21 cellular contexts compared by ENCODE assay signal in genomic region chr1:32485554-32486255, GRCh38. TPM values are rescaled to one million over a fixed set of nuclear protein-coding genes. Genes with fewer than 3 reads are reported as not detected.
DNase-seq lines count a peak whose midpoint lies in the region; ATAC-seq, FAIRE-seq and TF ChIP-seq lines count a peak whose summit lies in the region.
"Had no signal": no experiment of that assay in that cellular context is flagged by ENCODE, and none has a peak within 500 bp of the region (broad histone marks: within the 10 kb centered on the region; RNA-seq: fewer than 3 reads in every experiment).

No MANE protein-coding gene starts in this region.

- no peak for DNase-seq in right cardiac atrium
- no peak for DNase-seq in left ventricle myocardium superior
- no peak for DNase-seq in H1 (ENCODE audit: low read depth in 1 of 2, low spot score in 2 of 2)
- DNase-seq in mesothelial cell of epicardium (ENCODE audit: low spot score in 2 of 2, unreplicated experiment in 2 of 2), result no peak
- no peak for DNase-seq in effector memory CD4-positive, alpha-beta T cell
- DNase-seq in epidermal melanocyte (ENCODE audit: insufficient read length, low spot score), result no peak
- no peak for DNase-seq in Ammon's horn (ENCODE audit: low spot score)
- DNase-seq: 8988T, Caco-2, DMS53, GDM1, GOT3, KG1, NCI-H1092 treated with DMSO at 0.1 percent for 48 hours, NCI-H1694 treated with DMSO at 0.1 percent for 48 hours, NCI-H446, Right ventricle myocardium superior had no signal

- no peak overlapping the region for H3K23ac ChIP-seq in H1 (ENCODE audit: insufficient read length)

- H2BK120ac ChIP-seq in H1 (replicated peaks; ENCODE audit: low read depth, low read length), result no peak overlapping the region

- H3K36me3 ChIP-seq in H1 (ENCODE audit: control insufficient read depth in 2 of 4, insufficient read depth in 4 of 4, low read length in 3 of 4), result peaks cover 0 to 14% (median 5%) of the 10 kb centered on the region in 4 experiments; a peak in 3 of 8 replicates
- H3K36me3 ChIP-seq in effector memory CD4-positive, alpha-beta T cell (ENCODE audit: control insufficient read depth, insufficient read depth, low read length), result no peaks in the 10 kb centered on the region

- peak overlapping the region; percentile 68 for H3K27ac Mint-ChIP-seq in mesothelial cell of epicardium

- H3K27ac ChIP-seq in right cardiac atrium (ENCODE audit: low read length) (no peak overlapping the region), H1 (ENCODE audit: low read depth, low read length) (no peak overlapping the region)
- no peak overlapping the region for H3K27ac ChIP-seq in effector memory CD4-positive, alpha-beta T cell (ENCODE audit: insufficient read depth, low read length, poor library complexity, severe bottlenecking)
- H3K27ac ChIP-seq: C4-2B had no signal

- no peak for FAIRE-seq in H1 (lab: Jason Lieb, UNC)

- H4K5ac ChIP-seq in H1 (ENCODE audit: insufficient read length, low read depth, low read length), result no peak overlapping the region

- no peaks in the 10 kb centered on the region for H3K23me2 ChIP-seq in H1 (ENCODE audit: low read depth, low read length)

- no peak overlapping the region for H4K8ac ChIP-seq in H1 (ENCODE audit: extremely low read depth, insufficient read depth, low read length)

- H2AK5ac ChIP-seq in H1 (ENCODE audit: low read depth, low read length), result no peak overlapping the region

- TF ChIP-seq CTCF in H1 (IDR thresholded peaks at IDR 0.05; ENCODE audit: control extremely low read depth in 1 of 3, insufficient read depth in 1 of 3, low read depth in 1 of 3, low read length in 3 of 3), result no peak
- TF ChIP-seq CTCF in mesothelial cell of epicardium (IDR thresholded peaks at IDR 0.05; ENCODE audit: unreplicated experiment), result no peak

- no peak for TF ChIP-seq RAD21 in H1 (IDR thresholded peaks at IDR 0.05 in 1 of 2, conservative IDR thresholded peaks at IDR 0.05 in 1 of 2; ENCODE audit: low read depth in 2 of 2, low read length in 2 of 2)

- no peak overlapping the region for H3K9ac ChIP-seq in H1 (replicated peaks in 1 of 4; ENCODE audit: extremely low read depth in 1 of 4, low read depth in 3 of 4, low read length in 3 of 4)

- CTCF ChIA-PET in H1 (lab: Charles Lee; ENCODE audit: partially characterized antibody), result no interaction called here

- no peak overlapping the region for H2BK15ac ChIP-seq in H1 (ENCODE audit: low read length)

- H3K14ac ChIP-seq in H1 (ENCODE audit: insufficient read length), result no peak overlapping the region

- H2BK12ac ChIP-seq in H1 (ENCODE audit: low read depth, low read length), result no peak overlapping the region

- no peak overlapping the region for H4K91ac ChIP-seq in H1 (replicated peaks; ENCODE audit: insufficient read length, low read length)

- no peak overlapping the region for H3K4me2 ChIP-seq in H1 (ENCODE audit: insufficient read depth in 1 of 2, low read depth in 2 of 2, low read length in 2 of 2)

- peaks cover 26% of the 10 kb centered on the region for H3K36me3 Mint-ChIP-seq in mesothelial cell of epicardium

- no peaks in the 10 kb centered on the region for H3K27me3 ChIP-seq in right cardiac atrium (ENCODE audit: control insufficient read depth, insufficient read depth)
- no peaks in the 10 kb centered on the region for H3K27me3 ChIP-seq in H1 (replicated peaks in 1 of 4; ENCODE audit: control insufficient read depth in 3 of 4, extremely low read depth in 1 of 4, insufficient read depth in 3 of 4, low read length in 3 of 4)
- H3K27me3 ChIP-seq in effector memory CD4-positive, alpha-beta T cell (replicated peaks; ENCODE audit: control insufficient read depth, insufficient read depth, low read length, poor library complexity, severe bottlenecking), result no peaks in the 10 kb centered on the region

- no peak for TF ChIP-seq EP300 in H1 (IDR thresholded peaks at IDR 0.05; ENCODE audit: borderline replicate concordance in 1 of 2, low read depth in 2 of 2, low read length in 2 of 2)

- H3K27me3 Mint-ChIP-seq in mesothelial cell of epicardium (ENCODE audit: low read depth), result no peaks in the 10 kb centered on the region

- H3K4me3 ChIP-seq in right cardiac atrium (ENCODE audit: low read length) (no peak overlapping the region), H1 (ENCODE audit: extremely low read depth in 1 of 4, insufficient read depth in 2 of 4, low read depth in 3 of 4, low read length in 4 of 4) (no peak overlapping the region)
- H3K4me3 ChIP-seq in effector memory CD4-positive, alpha-beta T cell (ENCODE audit: insufficient read depth, low read depth, low read length, poor library complexity, severe bottlenecking), result no peak overlapping the region

- TF ChIP-seq POLR2A in H1 (IDR thresholded peaks at IDR 0.05; ENCODE audit: control extremely low read depth in 1 of 2, low read depth in 2 of 2, low read length in 2 of 2), result no peak

- 0 out of 2 replicates have a peak overlapping the region, but pooled peaks have one; percentile 48 for H2BK20ac ChIP-seq in H1 (ENCODE audit: low read length)

- H3K56ac ChIP-seq in H1 (replicated peaks; ENCODE audit: insufficient read length, low read depth, low read length), result no peak overlapping the region

- POLR2A ChIA-PET in H1 (lab: Charles Lee; ENCODE audit: partially characterized antibody), result interaction anchor here (0.9 kb wide), 1 partner anchor 290 kb away, joined by 3 read pairs; no protein-coding TSS in a partner anchor

- peaks cover 32% of the 10 kb centered on the region for H3K4me1 Mint-ChIP-seq in mesothelial cell of epicardium

- no peaks in the 10 kb centered on the region for H3K9me3 ChIP-seq in right cardiac atrium (ENCODE audit: control insufficient read depth, low read length)
- no peaks in the 10 kb centered on the region for H3K9me3 ChIP-seq in H1 (ENCODE audit: insufficient read depth in 2 of 2, low read depth in 1 of 2, low read length in 1 of 2)
- no peaks in the 10 kb centered on the region for H3K9me3 ChIP-seq in effector memory CD4-positive, alpha-beta T cell (ENCODE audit: control insufficient read depth, low read length)
- H3K9me3 ChIP-seq: Caco-2 had no signal

- ATAC-seq in right cardiac atrium (peak; percentile 79 to 93), left ventricle myocardium superior (no peak), GM19467 (IDR thresholded peaks at IDR 0.05; ENCODE audit: unreplicated experiment) (no peak)
- ATAC-seq: Panc1 had no signal

- H3K18ac ChIP-seq in H1 (ENCODE audit: extremely low read depth, low read length), result no peak overlapping the region

- H3K79me1 ChIP-seq in H1 (ENCODE audit: low read depth, low read length), result no peaks in the 10 kb centered on the region

- no peaks in the 10 kb centered on the region for H3K79me2 ChIP-seq in H1 (ENCODE audit: control insufficient read depth in 1 of 2, insufficient read depth in 2 of 2, low read length in 2 of 2)

- no peak overlapping the region for H3K4me3 Mint-ChIP-seq in mesothelial cell of epicardium

- H3K4ac ChIP-seq in H1 (replicated peaks; ENCODE audit: insufficient read length, low read depth, low read length), result no peak overlapping the region

- no peak overlapping the region for H2BK5ac ChIP-seq in H1 (ENCODE audit: low read depth, low read length)

- intact Hi-C loops in right cardiac atrium (cut with DNase I) (no loop called here), left ventricle myocardium superior (cut with micrococcal nuclease) (no loop called here)

- H3K4me1 ChIP-seq in right cardiac atrium (ENCODE audit: control insufficient read depth, insufficient read depth, low read length) (no peaks in the 10 kb centered on the region), H1 (replicated peaks in 1 of 4; ENCODE audit: control insufficient read depth in 3 of 4, insufficient read depth in 4 of 4, low read length in 3 of 4) (peaks cover 0 to 5% (median 0%) of the 10 kb centered on the region in 4 experiments; a peak in 2 of 7 replicates)
- H3K4me1 ChIP-seq in effector memory CD4-positive, alpha-beta T cell (ENCODE audit: control insufficient read depth, insufficient read depth, low read length, poor library complexity, severe bottlenecking), result no peaks in the 10 kb centered on the region
- H3K4me1 ChIP-seq: Caco-2 had no signal

- no peaks in the 10 kb centered on the region for H4K20me1 ChIP-seq in H1 (replicated peaks in 1 of 2; ENCODE audit: control insufficient read depth in 1 of 2, insufficient read depth in 2 of 2, low read length in 2 of 2)

- H2AFZ ChIP-seq in H1 (ENCODE audit: low read length), result no peak overlapping the region

- no peaks in the 10 kb centered on the region for H3K9me3 Mint-ChIP-seq in mesothelial cell of epicardium

- WGBS in right cardiac atrium, result 61% methylated on average over 3 of the region's 3 CpGs
- 83% methylated on average over 3 of the region's 3 CpGs; no CpG with 5 or more reads in 1 of the 2 experiments for WGBS in H1 (ENCODE audit: extremely low coverage in 1 of 2, insufficient coverage in 1 of 2, insufficient read length in 1 of 2, insufficient replicate concordance in 2 of 2, low coverage in 1 of 2, low lambda C conversion rate in 2 of 2, missing lambda C conversion rate in 1 of 2), 2 experiments

RNA-seq across cellular contexts. Expression of gene ZBTB8B, which starts 20.8 kb away (rescaled TPM):
- under 1 TPM in 3 of 4 donors, not detected in 1; 0.03 TPM for total RNA-seq in right cardiac atrium
- 0.02 TPM for polyA plus RNA-seq in right cardiac atrium
- total RNA-seq in left ventricle myocardium superior, result not detected
- total RNA-seq in H1 (2021; fragmentation: NEBNext Ultra II Directional; extraction: Animal tissue kit (Norgen Biotek cat#: 25700)), result 3.5 and 3.7 TPM in 2 replicates
- polyA plus RNA-seq in H1 (2011; rRNA removed), result 1.2 and 1.3 TPM in 2 replicates
- polyA plus RNA-seq in H1 (2011; cell fraction: cytosol; rRNA removed), result 1.5 TPM
- polyA plus RNA-seq in H1 (2011; cell fraction: nucleus; rRNA removed), result 1.6 TPM
- polyA plus RNA-seq in H1 (2012, experiment 1 of 2), result 1.5 to 2.7 TPM (median 2.0 TPM) in 4 replicates
- polyA plus RNA-seq in H1 (2012, experiment 2 of 2), result 0.54 TPM
- 1.7 TPM for polyA plus RNA-seq in H1 (2013, experiment 1 of 2)
- 1.6 TPM for polyA plus RNA-seq in H1 (2013, experiment 2 of 2)
- polyA minus RNA-seq in H1 (2011; rRNA and poly(A)+ RNA removed), result 2.8 and 3.0 TPM in 2 replicates
- 1.7 TPM for polyA minus RNA-seq in H1 (2011; cell fraction: cytosol; rRNA and poly(A)+ RNA removed)
- 2.3 TPM for polyA minus RNA-seq in H1 (2011; cell fraction: nucleus; rRNA and poly(A)+ RNA removed)
- total RNA-seq in mesothelial cell of epicardium, result 3.4 to 3.6 TPM (median 3.5 TPM) in 3 replicates
- total RNA-seq: Caco-2, MCF 10A, Right ventricle myocardium superior had no signal

RNA-seq across cellular contexts. Expression of gene ZBTB8A, which starts 53.5 kb away (rescaled TPM):
- 1 to 10 TPM; 3.2 to 5.1 (median 4.0) TPM for total RNA-seq in right cardiac atrium
- 1.8 TPM for polyA plus RNA-seq in right cardiac atrium
- 2.5 TPM for total RNA-seq in left ventricle myocardium superior
- total RNA-seq in H1 (2021; fragmentation: NEBNext Ultra II Directional; extraction: Animal tissue kit (Norgen Biotek cat#: 25700)), result 8.9 and 10.4 TPM in 2 replicates
- polyA plus RNA-seq in H1 (2011; rRNA removed), result 2.3 and 2.9 TPM in 2 replicates
- 3.6 TPM for polyA plus RNA-seq in H1 (2011; cell fraction: cytosol; rRNA removed)
- 2.6 TPM for polyA plus RNA-seq in H1 (2011; cell fraction: nucleus; rRNA removed)
- polyA plus RNA-seq in H1 (2012, experiment 1 of 2), result 2.9 to 5.9 TPM (median 5.0 TPM) in 4 replicates
- polyA plus RNA-seq in H1 (2012, experiment 2 of 2), result 0.92 TPM
- polyA plus RNA-seq in H1 (2013, experiment 1 of 2), result 7.9 TPM
- polyA plus RNA-seq in H1 (2013, experiment 2 of 2), result 7.0 TPM
- polyA minus RNA-seq in H1 (2011; rRNA and poly(A)+ RNA removed), result 5.7 and 10.3 TPM in 2 replicates
- 3.1 TPM for polyA minus RNA-seq in H1 (2011; cell fraction: cytosol; rRNA and poly(A)+ RNA removed)
- 7.6 TPM for polyA minus RNA-seq in H1 (2011; cell fraction: nucleus; rRNA and poly(A)+ RNA removed)
- 14.8 to 16.2 TPM (median 14.9 TPM) in 3 replicates for total RNA-seq in mesothelial cell of epicardium

Comparison
In these comparisons a context has a peak if more than half of its experiments do, and no peak if none do; other contexts are left out.
1. ATAC-seq: peak in right cardiac atrium (2 of 2); none in left ventricle myocardium superior (single experiment) and GM19467 (single experiment).